Comparison of ENCODE assay signal across 13 cellular contexts in genomic region chr5:140637722-140638473, GRCh38. TPM values are rescaled to one million over a fixed set of nuclear protein-coding genes. Genes with fewer than 3 reads are reported as not detected.
DNase-seq lines count a peak whose midpoint lies in the region; ATAC-seq and TF ChIP-seq lines count a peak whose summit lies in the region.
"Had no signal": no experiment of that assay in that cellular context is flagged by ENCODE, and none has a peak within 500 bp of the region (broad histone marks: within the 10 kb centered on the region; RNA-seq: fewer than 3 reads in every experiment).

No MANE protein-coding gene starts in this region.

- H3K9me3 Mint-ChIP-seq in activated CD8-positive, alpha-beta memory T cell treated with anti-CD3 and anti-CD28 coated beads, Interleukin-2, amount 10 ng/mL, durations not matched to agents 7 days and 5 days (ENCODE audit: low read depth) = no peaks in the 10 kb centered on the region
- peaks cover 31% of the 10 kb centered on the region for H3K9me3 Mint-ChIP-seq in endodermal cell

- H3K18ac ChIP-seq in trophoblast cell (ENCODE audit: low read length) = no peak overlapping the region

- H3K27me3 ChIP-seq in endodermal cell (ENCODE audit: control insufficient read depth, insufficient read depth, low read length, poor library complexity, severe bottlenecking) = peaks cover 13% of the 10 kb centered on the region
- no peaks in the 10 kb centered on the region for H3K27me3 ChIP-seq in trophoblast cell (ENCODE audit: insufficient read depth, low read length)
- H3K27me3 ChIP-seq: esophagus muscularis mucosa, transverse colon had no signal

- H3K9me3 ChIP-seq in endodermal cell (ENCODE audit: control insufficient read depth, low read length) = peaks cover 13% of the 10 kb centered on the region
- H3K9me3 ChIP-seq in trophoblast cell (ENCODE audit: insufficient read depth, low read depth, low read length) = peaks cover 4% of the 10 kb centered on the region
- H3K9me3 ChIP-seq: esophagus muscularis mucosa, transverse colon had no signal

- CTCF ChIA-PET in activated CD8-positive, alpha-beta memory T cell treated with anti-CD3 and anti-CD28 coated beads, Interleukin-2, amount 10 ng/mL, durations not matched to agents 7 days and 5 days (lab: Charles Lee) = interaction anchor here (0.5 to 5.6 kb wide), 7 partner anchors 10 to 265 kb away, joined by 3 to 34 read pairs (median 5); partner anchors contain the start of genes EIF4EBP3, IK and NDUFA2

- no peak overlapping the region for H3K4me2 ChIP-seq in trophoblast cell (ENCODE audit: low read length)

- peaks cover 5% of the 10 kb centered on the region for H3K36me3 Mint-ChIP-seq in activated CD8-positive, alpha-beta memory T cell treated with anti-CD3 and anti-CD28 coated beads, Interleukin-2, amount 10 ng/mL, durations not matched to agents 7 days and 5 days
- peaks cover 18% of the 10 kb centered on the region for H3K36me3 Mint-ChIP-seq in endodermal cell (ENCODE audit: low read depth)

- H4K91ac ChIP-seq in trophoblast cell (ENCODE audit: low read depth, low read length) = no peak overlapping the region

- H3K27ac ChIP-seq in endodermal cell (ENCODE audit: low read depth, low read length) (no peak overlapping the region), trophoblast cell (ENCODE audit: low read depth, low read length) (no peak overlapping the region)

- H3K79me1 ChIP-seq in trophoblast cell (ENCODE audit: low read length) = peaks cover 4% of the 10 kb centered on the region

- H3K4me1 ChIP-seq in endodermal cell (ENCODE audit: control insufficient read depth, insufficient read depth, low read length) (peaks cover 7% of the 10 kb centered on the region), trophoblast cell (ENCODE audit: control insufficient read depth in 1 of 2, insufficient read depth in 2 of 2, low read length in 2 of 2) (peaks cover 5 to 10% of the 10 kb centered on the region in 2 experiments)

- no peak overlapping the region for H2BK12ac ChIP-seq in trophoblast cell (ENCODE audit: low read length)

- H4K8ac ChIP-seq in trophoblast cell (ENCODE audit: low read depth, low read length) = no peak overlapping the region

- H3K23ac ChIP-seq in trophoblast cell (ENCODE audit: low read length) = no peak overlapping the region

- DNase-seq in activated CD8-positive, alpha-beta memory T cell treated with anti-CD3 and anti-CD28 coated beads, Interleukin-2, amount 10 ng/mL, durations not matched to agents 7 days and 5 days = no peak
- no peak for DNase-seq in activated CD8-positive, alpha-beta memory T cell treated with anti-CD3 and anti-CD28 coated beads for 24 hours
- peak; percentile 33 for DNase-seq in OCI-M1 (lab: John Stamatoyannopoulos, UW)
- DNase-seq in endodermal cell = no peak
- DNase-seq in trophoblast cell = peak; percentile 15 to 73
- no peak for DNase-seq in SW480 (ENCODE audit: low spot score)
- DNase-seq in NCI-H1092 treated with DMSO at 0.1 percent for 48 hours (lab: John Stamatoyannopoulos, UW) = no peak
- DNase-seq in NCI-H1417 (lab: John Stamatoyannopoulos, UW) = no peak
- DNase-seq: hippocampal formation, MM.1S, posterior cingulate gyrus, transverse colon had no signal

- peaks cover 10% of the 10 kb centered on the region for H3K36me3 ChIP-seq in endodermal cell (ENCODE audit: control insufficient read depth, insufficient read depth, low read length)
- peaks cover 5 to 8% of the 10 kb centered on the region in 2 experiments for H3K36me3 ChIP-seq in trophoblast cell (ENCODE audit: control insufficient read depth in 1 of 2, insufficient read depth in 2 of 2, low read length in 2 of 2)
- H3K36me3 ChIP-seq: transverse colon had no signal

- peaks cover 5% of the 10 kb centered on the region for H3K27me3 Mint-ChIP-seq in activated CD8-positive, alpha-beta memory T cell treated with anti-CD3 and anti-CD28 coated beads, Interleukin-2, amount 10 ng/mL, durations not matched to agents 7 days and 5 days
- peaks cover 6% of the 10 kb centered on the region for H3K27me3 Mint-ChIP-seq in endodermal cell (ENCODE audit: insufficient read depth)

- peak overlapping the region; percentile 41 for H3K4me3 Mint-ChIP-seq in activated CD8-positive, alpha-beta memory T cell treated with anti-CD3 and anti-CD28 coated beads, Interleukin-2, amount 10 ng/mL, durations not matched to agents 7 days and 5 days
- peak overlapping the region; percentile 74 for H3K4me3 Mint-ChIP-seq in endodermal cell

- WGBS in endodermal cell (ENCODE audit: insufficient coverage in 1 of 2, insufficient read length in 1 of 2), 2 experiments = 87 to 93% methylated on average over 10 to 17 of the region's 17 CpGs
- no CpG with 5 or more reads among the region's 17 CpGs for WGBS in trophoblast cell (ENCODE audit: extremely low coverage, insufficient coverage, insufficient read length)

- no peak for TF ChIP-seq CTCF in endodermal cell (conservative IDR thresholded peaks at IDR 0.05)

- H3K4me3 ChIP-seq in endodermal cell (ENCODE audit: low read length) (peak overlapping the region; percentile 47), trophoblast cell (ENCODE audit: low read depth, low read length) (no peak overlapping the region)

- H2BK5ac ChIP-seq in trophoblast cell (ENCODE audit: low read depth, low read length, poor library complexity) = no peak overlapping the region

- H3K9ac ChIP-seq in endodermal cell (ENCODE audit: extremely low read depth, low read length, poor library complexity, severe bottlenecking) (no peak overlapping the region), trophoblast cell (ENCODE audit: low read length) (no peak overlapping the region)

- no peak for ATAC-seq in activated CD8-positive, alpha-beta memory T cell treated with anti-CD3 and anti-CD28 coated beads, Interleukin-2, amount 10 ng/mL, durations not matched to agents 7 days and 5 days

- H3K27ac Mint-ChIP-seq in activated CD8-positive, alpha-beta memory T cell treated with anti-CD3 and anti-CD28 coated beads, Interleukin-2, amount 10 ng/mL, durations not matched to agents 7 days and 5 days = peak overlapping the region; percentile 69
- H3K27ac Mint-ChIP-seq in endodermal cell = peak overlapping the region; percentile 5

- H2AFZ ChIP-seq in trophoblast cell (ENCODE audit: insufficient read depth, low read length, poor library complexity) = no peak overlapping the region

- H3K79me2 ChIP-seq in trophoblast cell (ENCODE audit: control insufficient read depth, insufficient read depth, low read length, poor library complexity) = peaks cover 4% of the 10 kb centered on the region

- H3K4me1 Mint-ChIP-seq in activated CD8-positive, alpha-beta memory T cell treated with anti-CD3 and anti-CD28 coated beads, Interleukin-2, amount 10 ng/mL, durations not matched to agents 7 days and 5 days = peaks cover 54% of the 10 kb centered on the region
- peaks cover 11% of the 10 kb centered on the region for H3K4me1 Mint-ChIP-seq in endodermal cell

- no peak overlapping the region for H2AK5ac ChIP-seq in trophoblast cell (ENCODE audit: low read length)

- no peak overlapping the region for H3K14ac ChIP-seq in trophoblast cell (ENCODE audit: low read length)

- H4K12ac ChIP-seq in trophoblast cell (ENCODE audit: low read depth, low read length) = no peak overlapping the region

- H3K4ac ChIP-seq in trophoblast cell (ENCODE audit: low read depth, low read length) = no peak overlapping the region

- no peak overlapping the region for H2BK120ac ChIP-seq in trophoblast cell (ENCODE audit: insufficient read depth, low read length, poor library complexity)

RNA-seq across cellular contexts. Expression of gene TMCO6, which starts 1.4 kb away (rescaled TPM):
- total RNA-seq in activated CD8-positive, alpha-beta memory T cell treated with anti-CD3 and anti-CD28 coated beads, Interleukin-2, amount 10 ng/mL, durations not matched to agents 7 days and 5 days = 10 to 100 TPM; 33.1 to 35.3 TPM
- 10 to 100 TPM; 29.3 to 34.6 TPM for total RNA-seq in endodermal cell
- 25.6 TPM for polyA plus RNA-seq in endodermal cell (2013, experiment 1 of 2)
- polyA plus RNA-seq in endodermal cell (2013, experiment 2 of 2) = 22.8 TPM
- 5.7 and 6.8 TPM in 2 replicates for polyA plus RNA-seq in trophoblast cell (2013)

RNA-seq across cellular contexts. Expression of gene CD14, which starts 4.9 kb away (rescaled TPM):
- total RNA-seq in activated CD8-positive, alpha-beta memory T cell treated with anti-CD3 and anti-CD28 coated beads, Interleukin-2, amount 10 ng/mL, durations not matched to agents 7 days and 5 days = under 1 TPM; 0.38 to 0.56 TPM
- total RNA-seq in endodermal cell = under 1 TPM in 1 of 2 donors, not detected in 1; 0.18 TPM
- polyA plus RNA-seq in endodermal cell (2013, experiment 1 of 2) = 0.36 TPM
- polyA plus RNA-seq in endodermal cell (2013, experiment 2 of 2) = 0.79 TPM
- polyA plus RNA-seq in trophoblast cell (2013) = 0.19 and 0.24 TPM in 2 replicates

RNA-seq across cellular contexts. Expression of gene NDUFA2, which starts 9.5 kb away (rescaled TPM):
- 10 to 100 TPM; 75.0 to 77.0 TPM for total RNA-seq in activated CD8-positive, alpha-beta memory T cell treated with anti-CD3 and anti-CD28 coated beads, Interleukin-2, amount 10 ng/mL, durations not matched to agents 7 days and 5 days
- total RNA-seq in endodermal cell = 10 to 100 TPM; 75.5 to 82.2 TPM
- 92.4 TPM for polyA plus RNA-seq in endodermal cell (2013, experiment 1 of 2)
- polyA plus RNA-seq in endodermal cell (2013, experiment 2 of 2) = 91.2 TPM
- 103 and 108 TPM in 2 replicates for polyA plus RNA-seq in trophoblast cell (2013)

RNA-seq across cellular contexts. Expression of gene IK, which starts 9.7 kb away (rescaled TPM):
- 100 to 1,000 TPM; 102 to 113 TPM for total RNA-seq in activated CD8-positive, alpha-beta memory T cell treated with anti-CD3 and anti-CD28 coated beads, Interleukin-2, amount 10 ng/mL, durations not matched to agents 7 days and 5 days
- total RNA-seq in endodermal cell = 10 to 100 TPM; 68.9 to 76.8 TPM
- 87.9 TPM for polyA plus RNA-seq in endodermal cell (2013, experiment 1 of 2)
- polyA plus RNA-seq in endodermal cell (2013, experiment 2 of 2) = 81.6 TPM
- 109 and 116 TPM in 2 replicates for polyA plus RNA-seq in trophoblast cell (2013)

RNA-seq across cellular contexts. Expression of gene WDR55, which starts 26.8 kb away (rescaled TPM):
- 10 to 100 TPM; 38.7 to 40.6 TPM for total RNA-seq in activated CD8-positive, alpha-beta memory T cell treated with anti-CD3 and anti-CD28 coated beads, Interleukin-2, amount 10 ng/mL, durations not matched to agents 7 days and 5 days
- 10 to 100 TPM; 20.4 to 23.1 TPM for total RNA-seq in endodermal cell
- polyA plus RNA-seq in endodermal cell (2013, experiment 1 of 2) = 15.6 TPM
- polyA plus RNA-seq in endodermal cell (2013, experiment 2 of 2) = 15.9 TPM
- 18.0 and 18.5 TPM in 2 replicates for polyA plus RNA-seq in trophoblast cell (2013)

Comparison
In these comparisons a context has a peak if more than half of its experiments do, and no peak if none do; other contexts are left out.
1. DNase-seq: peak in OCI-M1 (single experiment) and trophoblast cell (2 of 2); none in activated CD8-positive, alpha-beta memory T cell treated with anti-CD3 and anti-CD28 coated beads, Interleukin-2, amount 10 ng/mL, durations not matched to agents 7 days and 5 days (single experiment), activated CD8-positive, alpha-beta memory T cell treated with anti-CD3 and anti-CD28 coated beads for 24 hours (single experiment), endodermal cell (single experiment), SW480 (single experiment), NCI-H1092 treated with DMSO at 0.1 percent for 48 hours (single experiment) and NCI-H1417 (0 of 3).